Comparison of ENCODE assay signal across 9 cellular contexts in genomic region chr22:45645526-45646414, GRCh38. TPM values are rescaled to one million over a fixed set of nuclear protein-coding genes. Genes with fewer than 3 reads are reported as not detected.
DNase-seq lines count a peak whose midpoint lies in the region; ATAC-seq and TF ChIP-seq lines count a peak whose summit lies in the region.
"Had no signal": no experiment of that assay in that cellular context is flagged by ENCODE, and none has a peak within 500 bp of the region (broad histone marks: within the 10 kb centered on the region; RNA-seq: fewer than 3 reads in every experiment).

No MANE protein-coding gene starts in this region.

- no peaks in the 10 kb centered on the region for H3K9me2 ChIP-seq in OCI-LY7 (ENCODE audit: insufficient read depth, low read length)

- peaks cover 0 to 1% (median 0%) of the 10 kb centered on the region in 7 donors for H3K9me3 Mint-ChIP-seq in CD4-positive, CD25-positive, alpha-beta regulatory T cell
- no peaks in the 10 kb centered on the region for H3K9me3 Mint-ChIP-seq in naive B cell
- no peaks in the 10 kb centered on the region for H3K9me3 Mint-ChIP-seq in stimulated activated memory B cell treated with anti-CD40 and anti-IgM and Interleukin-4, amounts not matched to agents 10 μg/mL and 1 μg/mL and 100 μg/mL, for 72 hours
- H3K9me3 Mint-ChIP-seq: IgD-negative memory B cell had no signal

- H3K4me1 ChIP-seq in CD4-positive, CD25-positive, alpha-beta regulatory T cell (ENCODE audit: control insufficient read depth, insufficient read depth, low read length, poor library complexity, severe bottlenecking) = peaks cover 9% of the 10 kb centered on the region
- H3K4me1 ChIP-seq in OCI-LY7 (ENCODE audit: insufficient read depth, low read length, poor library complexity, severe bottlenecking) (no peaks in the 10 kb centered on the region), esophagus muscularis mucosa (peaks cover 9 to 11% (median 10%) of the 10 kb centered on the region in 4 donors)

- TF ChIP-seq CTCF in OCI-LY7 (conservative IDR thresholded peaks at IDR 0.05; ENCODE audit: low read length) = peak; percentile 83
- TF ChIP-seq CTCF in esophagus muscularis mucosa (IDR thresholded peaks at IDR 0.05) = peak; percentile 94 to 99 (median 97)

- H3K36me3 Mint-ChIP-seq in CD4-positive, CD25-positive, alpha-beta regulatory T cell = no peaks in the 10 kb centered on the region
- no peaks in the 10 kb centered on the region for H3K36me3 Mint-ChIP-seq in naive B cell
- no peaks in the 10 kb centered on the region for H3K36me3 Mint-ChIP-seq in stimulated activated memory B cell treated with anti-CD40 and anti-IgM and Interleukin-4, amounts not matched to agents 10 μg/mL and 1 μg/mL and 100 μg/mL, for 72 hours
- H3K36me3 Mint-ChIP-seq: IgD-negative memory B cell had no signal

- H3K4me3 ChIP-seq in CD4-positive, CD25-positive, alpha-beta regulatory T cell (ENCODE audit: low read depth, low read length) = no peak overlapping the region
- no peak overlapping the region for H3K4me3 ChIP-seq in OCI-LY7 (ENCODE audit: low read depth, low read length, poor library complexity, severe bottlenecking)
- H3K4me3 ChIP-seq in esophagus muscularis mucosa = peak overlapping the region in 2 of 4 donors; percentile 5 to 27

- no peak for TF ChIP-seq POLR2A in esophagus muscularis mucosa (IDR thresholded peaks at IDR 0.05; ENCODE audit: low read depth)

- no peaks in the 10 kb centered on the region for H3K79me2 ChIP-seq in OCI-LY7 (ENCODE audit: insufficient read depth, low read depth, low read length)

- H2AFZ ChIP-seq in OCI-LY7 (ENCODE audit: low read length) = no peak overlapping the region

- no TSS peak for BruUV-seq in OCI-LY7 (replicated peaks; lab: Mats Ljungman, UMichigan)

- no peaks in the 10 kb centered on the region for H3K36me3 ChIP-seq in CD4-positive, CD25-positive, alpha-beta regulatory T cell (ENCODE audit: control insufficient read depth, insufficient read depth, low read length)
- H3K36me3 ChIP-seq in OCI-LY7 (ENCODE audit: insufficient read depth, low read length) = no peaks in the 10 kb centered on the region
- no peaks in the 10 kb centered on the region for H3K36me3 ChIP-seq in esophagus muscularis mucosa

- peak; percentile 81 to 86 for ATAC-seq in CD4-positive, CD25-positive, alpha-beta regulatory T cell (ENCODE audit: low read depth in 2 of 2)
- ATAC-seq in HG02642 (IDR thresholded peaks at IDR 0.05; ENCODE audit: poor library complexity, unreplicated experiment) = peak; percentile 68
- ATAC-seq in naive B cell (ENCODE audit: low read depth in 2 of 2) = peak; percentile 92 to 95
- peak; percentile 90 for ATAC-seq in stimulated activated memory B cell treated with anti-CD40 and anti-IgM and Interleukin-4, amounts not matched to agents 10 μg/mL and 1 μg/mL and 100 μg/mL, for 72 hours

- H4K20me1 ChIP-seq in OCI-LY7 (ENCODE audit: insufficient read depth, low read length) = no peaks in the 10 kb centered on the region

- WGBS in esophagus muscularis mucosa = 37% methylated on average over 31 of the region's 54 CpGs

- CTCF ChIA-PET in OCI-LY7 (lab: Charles Lee; ENCODE audit: unreplicated experiment) = no interaction called here

- H3K27ac Mint-ChIP-seq in CD4-positive, CD25-positive, alpha-beta regulatory T cell = no peak overlapping the region
- H3K27ac Mint-ChIP-seq in naive B cell = no peak overlapping the region
- no peak overlapping the region for H3K27ac Mint-ChIP-seq in stimulated activated memory B cell treated with anti-CD40 and anti-IgM and Interleukin-4, amounts not matched to agents 10 μg/mL and 1 μg/mL and 100 μg/mL, for 72 hours

- H3K4me2 ChIP-seq in OCI-LY7 (ENCODE audit: low read length) = peak overlapping the region; percentile 10; the same call in 1 of the 2 replicates

- POLR2A ChIA-PET in OCI-LY7 (lab: Charles Lee) = no interaction called here

- peaks cover 0 to 6% (median 4%) of the 10 kb centered on the region in 4 donors for H3K4me1 Mint-ChIP-seq in CD4-positive, CD25-positive, alpha-beta regulatory T cell
- peaks cover 0 to 6% (median 4%) of the 10 kb centered on the region in 3 donors for H3K4me1 Mint-ChIP-seq in naive B cell
- peaks cover 19% of the 10 kb centered on the region for H3K4me1 Mint-ChIP-seq in stimulated activated memory B cell treated with anti-CD40 and anti-IgM and Interleukin-4, amounts not matched to agents 10 μg/mL and 1 μg/mL and 100 μg/mL, for 72 hours

- peaks cover 43% of the 10 kb centered on the region for H3K27me3 Mint-ChIP-seq in CD4-positive, CD25-positive, alpha-beta regulatory T cell
- peaks cover 51 to 76% (median 61%) of the 10 kb centered on the region in 3 donors for H3K27me3 Mint-ChIP-seq in naive B cell
- peaks cover 81% of the 10 kb centered on the region for H3K27me3 Mint-ChIP-seq in stimulated activated memory B cell treated with anti-CD40 and anti-IgM and Interleukin-4, amounts not matched to agents 10 μg/mL and 1 μg/mL and 100 μg/mL, for 72 hours

- peak overlapping the region in 1 of 4 donors; percentile 46 for H3K4me3 Mint-ChIP-seq in CD4-positive, CD25-positive, alpha-beta regulatory T cell
- peak overlapping the region in 1 of 8 donors; percentile 67 for H3K4me3 Mint-ChIP-seq in naive B cell
- H3K4me3 Mint-ChIP-seq in stimulated activated memory B cell treated with anti-CD40 and anti-IgM and Interleukin-4, amounts not matched to agents 10 μg/mL and 1 μg/mL and 100 μg/mL, for 72 hours = peak overlapping the region; percentile 4
- H3K4me3 Mint-ChIP-seq: IgD-negative memory B cell had no signal

- DNase-seq in CD4-positive, CD25-positive, alpha-beta regulatory T cell = peak; percentile 47 to 72 (median 68)
- peak; percentile 57 for DNase-seq in OCI-LY7 (ENCODE audit: low spot score)
- peak; percentile 72 for DNase-seq in activated T-cell treated with anti-CD3 and anti-CD28 coated beads for 4 hours
- no peak for DNase-seq in esophagus muscularis mucosa (ENCODE audit: extremely low spot score)
- DNase-seq in naive B cell = peak; percentile 70
- DNase-seq in GOT3 (lab: John Stamatoyannopoulos, UW) = no peak

- intact Hi-C loops in OCI-LY7 (cut with micrococcal nuclease; ENCODE audit: unreplicated experiment) = loop anchor here (1.0 to 2.0 kb wide), 2 partner anchors 186 to 219 kb away; no protein-coding TSS in a partner anchor
- intact Hi-C loops in esophagus muscularis mucosa (cut with DNase I) = loop anchor here (10.0 kb wide), 1 partner anchor 189 kb away; no protein-coding TSS in a partner anchor

- no peak overlapping the region for H3K27ac ChIP-seq in CD4-positive, CD25-positive, alpha-beta regulatory T cell (ENCODE audit: insufficient read depth, low read length, poor library complexity, severe bottlenecking)
- no peak overlapping the region for H3K27ac ChIP-seq in OCI-LY7 (ENCODE audit: low read depth, low read length, poor library complexity, severe bottlenecking)
- H3K27ac ChIP-seq in esophagus muscularis mucosa (replicated peaks in 1 of 4) = no peak overlapping the region

- no peaks in the 10 kb centered on the region for H3K27me3 ChIP-seq in CD4-positive, CD25-positive, alpha-beta regulatory T cell (ENCODE audit: control insufficient read depth, insufficient read depth, low read length)
- H3K27me3 ChIP-seq in esophagus muscularis mucosa = peaks cover 0 to 67% (median 8%) of the 10 kb centered on the region in 4 donors

- no peak for TF ChIP-seq EP300 in esophagus muscularis mucosa (IDR thresholded peaks at IDR 0.05)

- H3K9me3 ChIP-seq in CD4-positive, CD25-positive, alpha-beta regulatory T cell (ENCODE audit: control insufficient read depth in 2 of 2, low read length in 2 of 2) = no peaks in the 10 kb centered on the region
- H3K9me3 ChIP-seq in OCI-LY7 (ENCODE audit: low read length) = no peaks in the 10 kb centered on the region
- H3K9me3 ChIP-seq in esophagus muscularis mucosa = no peaks in the 10 kb centered on the region

RNA-seq across cellular contexts. Expression of gene ATXN10, which starts 25.9 kb away (rescaled TPM):
- total RNA-seq in CD4-positive, CD25-positive, alpha-beta regulatory T cell = 61.7 TPM
- polyA plus RNA-seq in CD4-positive, CD25-positive, alpha-beta regulatory T cell = 100 to 1,000 TPM in 2 of 4 donors, 10 to 100 TPM in 2; 70.3 to 107 (median 90.6) TPM
- 54.0 and 66.1 TPM in 2 replicates for total RNA-seq in OCI-LY7 (2014; rRNA removed; shearing (Covaris generic))
- total RNA-seq in OCI-LY7 (2022) (190 and 197 TPM in 2 replicates), esophagus muscularis mucosa (100 to 1,000 TPM in 2 of 4 donors, 10 to 100 TPM in 2; 67.5 to 126 (median 91.2) TPM)
- polyA plus RNA-seq in naive B cell (ENCODE audit: low read depth in 6 of 6) = 100 to 1,000 TPM; 103 to 162 (median 125) TPM

Comparison
In these comparisons a context has a peak if more than half of its experiments do, and no peak if none do; other contexts are left out.
1. DNase-seq: peak in CD4-positive, CD25-positive, alpha-beta regulatory T cell (3 of 3), OCI-LY7 (single experiment), activated T-cell treated with anti-CD3 and anti-CD28 coated beads for 4 hours (single experiment) and naive B cell (single experiment); none in esophagus muscularis mucosa (single experiment) and GOT3 (single experiment).
2. Peak in every context shown above with its lines, with median percentiles within 50 percentile points of each other: ATAC-seq.